Comparison of ENCODE assay signal across 19 cellular contexts in genomic region chr11:69161117-69161407, GRCh38. TPM values are rescaled to one million over a fixed set of nuclear protein-coding genes. Genes with fewer than 3 reads are reported as not detected.
DNase-seq lines count a peak whose midpoint lies in the region; ATAC-seq, FAIRE-seq and TF ChIP-seq lines count a peak whose summit lies in the region.
"Had no signal": no experiment of that assay in that cellular context is flagged by ENCODE, and none has a peak within 500 bp of the region (broad histone marks: within the 10 kb centered on the region; RNA-seq: fewer than 3 reads in every experiment).

No MANE protein-coding gene starts in this region.

- H3K79me2 ChIP-seq in astrocyte (ENCODE audit: insufficient read depth, low read length): no peaks in the 10 kb centered on the region

- peaks cover 20 to 55% (median 34%) of the 10 kb centered on the region in 9 donors for H3K4me1 ChIP-seq in heart right ventricle
- H3K4me1 ChIP-seq in right cardiac atrium (ENCODE audit: control insufficient read depth, insufficient read depth, low read length): peaks cover 7% of the 10 kb centered on the region
- peaks cover 17% of the 10 kb centered on the region for H3K4me1 ChIP-seq in astrocyte (ENCODE audit: insufficient read depth, low read length)
- peaks cover 13% of the 10 kb centered on the region for H3K4me1 ChIP-seq in upper lobe of right lung
- H3K4me1 ChIP-seq: HAP-1 had no signal

- H3K27me3 Mint-ChIP-seq in astrocyte (ENCODE audit: low read depth, unreplicated experiment): peaks cover 45% of the 10 kb centered on the region

- no peak overlapping the region for H3K4me2 ChIP-seq in astrocyte (ENCODE audit: low read length)

- H3K9me3 Mint-ChIP-seq in astrocyte (ENCODE audit: unreplicated experiment): peaks cover 14% of the 10 kb centered on the region

- WGBS in heart right ventricle, 2 donors: 45 to 49% methylated on average over 5 of the region's 5 CpGs
- 41% methylated on average over 5 of the region's 5 CpGs for WGBS in right cardiac atrium

- DNase-seq in heart right ventricle (peak in 1 of 2 donors; percentile 54), right cardiac atrium (no peak), G401 (ENCODE audit: low spot score) (peak; percentile 4), astrocyte (ENCODE audit: low read depth) (no peak), upper lobe of right lung (peak; percentile 19), OCI-M2 (lab: John Stamatoyannopoulos, UW; ENCODE audit: unreplicated experiment) (no peak), islet precursor cell (no peak)
- DNase-seq: ACHN; CD4-positive, alpha-beta T cell; GDM1; GM23248 had no signal

- H3K36me3 ChIP-seq in heart right ventricle (no peaks in the 10 kb centered on the region), astrocyte (ENCODE audit: insufficient read depth, low read length) (no peaks in the 10 kb centered on the region), upper lobe of right lung (no peaks in the 10 kb centered on the region)
- H3K36me3 ChIP-seq: HAP-1 had no signal

- H3K27me3 ChIP-seq in heart right ventricle (peaks cover 0 to 16% (median 0%) of the 10 kb centered on the region in 7 donors), right cardiac atrium (ENCODE audit: control insufficient read depth, insufficient read depth) (no peaks in the 10 kb centered on the region), astrocyte (ENCODE audit: insufficient read depth, low read length) (no peaks in the 10 kb centered on the region), upper lobe of right lung (no peaks in the 10 kb centered on the region)

- no peak overlapping the region for H3K9ac ChIP-seq in astrocyte (ENCODE audit: low read length)
- H3K9ac ChIP-seq: GM23248 had no signal

- ATAC-seq in heart right ventricle (peak in 6 of 8 donors; percentile 12 to 72 (median 60)), right cardiac atrium (no peak), upper lobe of right lung (no peak)
- ATAC-seq: HepG2 had no signal

- peak overlapping the region; percentile 20 for H2AFZ ChIP-seq in astrocyte (ENCODE audit: low read depth, low read length)
- H2AFZ ChIP-seq: GM23248 had no signal

- H4K20me1 ChIP-seq in astrocyte (ENCODE audit: insufficient read depth, low read length): no peaks in the 10 kb centered on the region

- H3K27ac Mint-ChIP-seq in astrocyte (ENCODE audit: unreplicated experiment): no peak overlapping the region
- H3K27ac Mint-ChIP-seq: CD4-positive, alpha-beta T cell had no signal

- no peak for FAIRE-seq in astrocyte (lab: Jason Lieb, UNC)
- FAIRE-seq: A204.1, D721Med, GM12892, GM18507, HepG2 had no signal

- H3K4me3 Mint-ChIP-seq in astrocyte (ENCODE audit: unreplicated experiment): no peak overlapping the region
- H3K4me3 Mint-ChIP-seq: CD4-positive, alpha-beta T cell had no signal

- peak overlapping the region in 6 of 10 donors; percentile 24 to 77 (median 68) for H3K27ac ChIP-seq in heart right ventricle
- H3K27ac ChIP-seq in right cardiac atrium (ENCODE audit: low read length): no peak overlapping the region
- no peak overlapping the region for H3K27ac ChIP-seq in astrocyte (ENCODE audit: low read depth, low read length)
- H3K27ac ChIP-seq in upper lobe of right lung: no peak overlapping the region
- H3K27ac ChIP-seq: C4-2B, GM23248 had no signal

- TF ChIP-seq CTCF in heart right ventricle (IDR thresholded peaks at IDR 0.05): no peak
- TF ChIP-seq CTCF in astrocyte (IDR thresholded peaks at IDR 0.05; ENCODE audit: insufficient read depth, low read depth, low read length): no peak
- TF ChIP-seq CTCF in upper lobe of right lung (IDR thresholded peaks at IDR 0.05): no peak

- in situ Hi-C loops in G401 (cut with HindIII; ENCODE audit: low sequenced_read_pairs): no loop called here

- intact Hi-C loops in heart right ventricle (cut with DNase I) (no loop called here), right cardiac atrium (cut with DNase I) (no loop called here), upper lobe of right lung (cut with DNase I) (no loop called here)

- no peaks in the 10 kb centered on the region for H3K4me1 Mint-ChIP-seq in astrocyte (ENCODE audit: low read depth, unreplicated experiment)

- peaks cover 0 to 20% (median 0%) of the 10 kb centered on the region in 11 donors for H3K9me3 ChIP-seq in heart right ventricle
- H3K9me3 ChIP-seq in right cardiac atrium (ENCODE audit: control insufficient read depth, low read length): no peaks in the 10 kb centered on the region
- H3K9me3 ChIP-seq in astrocyte (ENCODE audit: insufficient read depth, low read depth, low read length): no peaks in the 10 kb centered on the region
- no peaks in the 10 kb centered on the region for H3K9me3 ChIP-seq in upper lobe of right lung

- H3K4me3 ChIP-seq in heart right ventricle (no peak overlapping the region), right cardiac atrium (ENCODE audit: low read length) (no peak overlapping the region), astrocyte (ENCODE audit: insufficient read depth, low read depth, low read length) (no peak overlapping the region), upper lobe of right lung (no peak overlapping the region)
- H3K4me3 ChIP-seq: GM23248, HAP-1 had no signal

- H3K36me3 Mint-ChIP-seq in astrocyte (ENCODE audit: low read depth, unreplicated experiment): peaks cover 3% of the 10 kb centered on the region

RNA-seq across cellular contexts. Expression of gene SMIM38, which starts 5.3 kb away (rescaled TPM):
- total RNA-seq in heart right ventricle (under 1 TPM in 9 of 10 donors, not detected in 1; 0.11 to 0.56 (median 0.18) TPM), right cardiac atrium (under 1 TPM in 3 of 4 donors, not detected in 1; 0.17 to 0.56 (median 0.25) TPM), astrocyte (not detected in 2 replicates), upper lobe of right lung (not detected)
- polyA plus RNA-seq in heart right ventricle (under 1 TPM; 0.07 to 0.22 TPM), right cardiac atrium (0.07 TPM)
- not detected in 2 replicates for total RNA-seq in G401 (2014; rRNA removed; shearing (Covaris generic))
- total RNA-seq: GM23248, H4 had no signal
- polyA plus RNA-seq: GM23248 had no signal

Comparison
In these comparisons a context has a peak if more than half of its experiments do, and no peak if none do; other contexts are left out.
1. ATAC-seq: peak in heart right ventricle (6 of 8); none in right cardiac atrium (0 of 2) and upper lobe of right lung (single experiment).
2. H3K27ac ChIP-seq: peak in heart right ventricle (6 of 10); none in right cardiac atrium (single experiment), astrocyte (single experiment) and upper lobe of right lung (single experiment).
3. DNase-seq: peak in G401 (single experiment) and upper lobe of right lung (single experiment); none in right cardiac atrium (0 of 3), astrocyte (single experiment), OCI-M2 (single experiment) and islet precursor cell (single experiment).